In genomic region chrX:107678957-107679740, GRCh38 we compare ENCODE assay signal across 8 cellular contexts. TPM values are rescaled to one million over a fixed set of nuclear protein-coding genes. Genes with fewer than 3 reads are reported as not detected.
A peak's percentile ranks its signal among the peaks of the same experiment; 100 is the strongest.
DNase-seq lines count a peak whose midpoint lies in the region; ATAC-seq and TF ChIP-seq lines count a peak whose summit lies in the region.

No MANE protein-coding gene starts in this region.

- H3K27me3 ChIP-seq in gastroesophageal sphincter (no peaks in the 10 kb centered on the region), trophoblast cell (ENCODE audit: insufficient read depth, low read length) (no peaks in the 10 kb centered on the region)

- peak in 1 of 2 donors; percentile 20 for TF ChIP-seq POLR2A in gastroesophageal sphincter (IDR thresholded peaks at IDR 0.05)

- H3K4me1 ChIP-seq in gastroesophageal sphincter (peaks cover 7 to 66% (median 10%) of the 10 kb centered on the region in 3 donors), trophoblast cell (ENCODE audit: control insufficient read depth in 1 of 2, insufficient read depth in 2 of 2, low read length in 2 of 2) (no peaks in the 10 kb centered on the region)

- H3K4me3 ChIP-seq in gastroesophageal sphincter (no peak overlapping the region), trophoblast cell (ENCODE audit: low read depth, low read length) (no peak overlapping the region)

- no peak overlapping the region for H3K9ac ChIP-seq in trophoblast cell (ENCODE audit: low read length)

- no peaks in the 10 kb centered on the region for H3K27me3 Mint-ChIP-seq in activated T-cell treated with anti-CD3 and anti-CD28 coated beads, Interleukin-2, amount 50 U/mL, for 4 hours (ENCODE audit: low read depth)

- no peak overlapping the region for H2BK120ac ChIP-seq in trophoblast cell (ENCODE audit: insufficient read depth, low read length, poor library complexity)

- ATAC-seq in activated T-cell treated with anti-CD3 and anti-CD28 coated beads, Interleukin-2, amount 50 U/mL, for 4 hours = peak in 1 of 2 donors; percentile 13
- peak; percentile 34 for ATAC-seq in gastroesophageal sphincter

- H2BK12ac ChIP-seq in trophoblast cell (ENCODE audit: low read length) = no peak overlapping the region

- no peak overlapping the region for H4K8ac ChIP-seq in trophoblast cell (ENCODE audit: low read depth, low read length)

- no peak overlapping the region for H3K18ac ChIP-seq in trophoblast cell (ENCODE audit: low read length)

- H2BK5ac ChIP-seq in trophoblast cell (ENCODE audit: low read depth, low read length, poor library complexity) = no peak overlapping the region

- peak overlapping the region; percentile 17 to 96 (median 92) for H3K27ac ChIP-seq in gastroesophageal sphincter
- no peak overlapping the region for H3K27ac ChIP-seq in substantia nigra (ENCODE audit: low read depth, low read length, poor library complexity, severe bottlenecking)
- H3K27ac ChIP-seq in trophoblast cell (ENCODE audit: low read depth, low read length) = no peak overlapping the region

- H4K12ac ChIP-seq in trophoblast cell (ENCODE audit: low read depth, low read length) = no peak overlapping the region

- no peak for TF ChIP-seq EP300 in gastroesophageal sphincter (IDR thresholded peaks at IDR 0.05)

- no peak overlapping the region for H3K23ac ChIP-seq in trophoblast cell (ENCODE audit: low read length)

- no peaks in the 10 kb centered on the region for H3K36me3 Mint-ChIP-seq in activated T-cell treated with anti-CD3 and anti-CD28 coated beads, Interleukin-2, amount 50 U/mL, for 4 hours (ENCODE audit: insufficient read depth)

- no peak overlapping the region for H3K14ac ChIP-seq in trophoblast cell (ENCODE audit: low read length)

- no CpG with 5 or more reads among the region's 8 CpGs for WGBS in gastroesophageal sphincter (ENCODE audit: low coverage in 1 of 2), 2 donors
- no CpG with 5 or more reads among the region's 8 CpGs for WGBS in trophoblast cell (ENCODE audit: extremely low coverage, insufficient coverage, insufficient read length)

- TF ChIP-seq CTCF in gastroesophageal sphincter (IDR thresholded peaks at IDR 0.05) = no peak

- H3K79me2 ChIP-seq in trophoblast cell (ENCODE audit: control insufficient read depth, insufficient read depth, low read length, poor library complexity) = no peaks in the 10 kb centered on the region

- H3K4me2 ChIP-seq in trophoblast cell (ENCODE audit: low read length) = no peak overlapping the region

- no peak overlapping the region for H3K4me3 Mint-ChIP-seq in activated T-cell treated with anti-CD3 and anti-CD28 coated beads, Interleukin-2, amount 50 U/mL, for 4 hours

- no peak overlapping the region for H4K91ac ChIP-seq in trophoblast cell (ENCODE audit: low read depth, low read length)

- peak; percentile 63 for DNase-seq in ELR (ENCODE audit: low read depth)
- peak; percentile 72 for DNase-seq in NAMALWA (ENCODE audit: low spot score)
- DNase-seq in activated T-cell treated with anti-CD3 and anti-CD28 coated beads, Interleukin-2, amount 50 U/mL, for 4 hours = peak; percentile 54
- DNase-seq in stimulated activated CD4-positive, alpha-beta T cell treated with anti-CD3 and anti-CD28 coated beads, TNF-alpha, amount 100 ng/mL, for 48 hours (ENCODE audit: low read depth in 3 of 3) = peak in 2 of 3 donors; percentile 40 to 62
- DNase-seq in NCI-H345 treated with DMSO at 0.1 percent for 48 hours (lab: John Stamatoyannopoulos, UW; ENCODE audit: unreplicated experiment) = no peak
- DNase-seq in substantia nigra (lab: John Stamatoyannopoulos, UW) = no peak
- no peak for DNase-seq in trophoblast cell

- no peak overlapping the region for H2AK5ac ChIP-seq in trophoblast cell (ENCODE audit: low read length)

- no peaks in the 10 kb centered on the region for H3K79me1 ChIP-seq in trophoblast cell (ENCODE audit: low read length)

- peaks cover 67% of the 10 kb centered on the region for H3K4me1 Mint-ChIP-seq in activated T-cell treated with anti-CD3 and anti-CD28 coated beads, Interleukin-2, amount 50 U/mL, for 4 hours (ENCODE audit: low read depth)

- no peak overlapping the region for H3K4ac ChIP-seq in trophoblast cell (ENCODE audit: low read depth, low read length)

- H3K36me3 ChIP-seq in gastroesophageal sphincter (no peaks in the 10 kb centered on the region), trophoblast cell (ENCODE audit: control insufficient read depth in 1 of 2, insufficient read depth in 2 of 2, low read length in 2 of 2) (no peaks in the 10 kb centered on the region)

- no peaks in the 10 kb centered on the region for H3K9me3 Mint-ChIP-seq in activated T-cell treated with anti-CD3 and anti-CD28 coated beads, Interleukin-2, amount 50 U/mL, for 4 hours

- no peak overlapping the region for H2AFZ ChIP-seq in trophoblast cell (ENCODE audit: insufficient read depth, low read length, poor library complexity)

- no peaks in the 10 kb centered on the region for H3K9me3 ChIP-seq in gastroesophageal sphincter
- no peaks in the 10 kb centered on the region for H3K9me3 ChIP-seq in trophoblast cell (ENCODE audit: insufficient read depth, low read depth, low read length)

RNA-seq across cellular contexts. Expression of gene PRPS1, which starts 50.8 kb away (rescaled TPM):
- total RNA-seq in activated T-cell treated with anti-CD3 and anti-CD28 coated beads, Interleukin-2, amount 50 U/mL, for 4 hours = 100 to 1,000 TPM; 151 to 154 (median 153) TPM
- 10 to 100 TPM; 23.5 to 33.4 (median 27.5) TPM for total RNA-seq in gastroesophageal sphincter
- polyA plus RNA-seq in trophoblast cell (2013) = 12.3 and 13.8 TPM in 2 replicates

Comparison
In these comparisons a context has a peak if more than half of its experiments do, and no peak if none do; other contexts are left out.
1. DNase-seq: peak in ELR (single experiment), NAMALWA (single experiment), activated T-cell treated with anti-CD3 and anti-CD28 coated beads, Interleukin-2, amount 50 U/mL, for 4 hours (single experiment) and stimulated activated CD4-positive, alpha-beta T cell treated with anti-CD3 and anti-CD28 coated beads, TNF-alpha, amount 100 ng/mL, for 48 hours (2 of 3); none in NCI-H345 treated with DMSO at 0.1 percent for 48 hours (single experiment), substantia nigra (0 of 49) and trophoblast cell (0 of 2).
2. H3K27ac ChIP-seq: peak in gastroesophageal sphincter (4 of 4); none in substantia nigra (single experiment) and trophoblast cell (single experiment).
3. RNA of gene PRPS1, which starts 50.8 kb away (total RNA-seq): 151 to 154 TPM in activated T-cell treated with anti-CD3 and anti-CD28 coated beads, Interleukin-2, amount 50 U/mL, for 4 hours; 23.5 to 33.4 TPM in gastroesophageal sphincter; every median in the first group is over 4 times any median in the second.